In genomic region chr22:46368422-46368821, GRCh38 we compare ENCODE assay signal across 21 cellular contexts. TPM values are rescaled to one million over a fixed set of nuclear protein-coding genes. Genes with fewer than 3 reads are reported as not detected.
A peak's percentile ranks its signal among the peaks of the same experiment; 100 is the strongest.
DNase-seq lines count a peak whose midpoint lies in the region; ATAC-seq and TF ChIP-seq lines count a peak whose summit lies in the region.
"Had no signal": no experiment of that assay in that cellular context is flagged by ENCODE, and none has a peak within 500 bp of the region (broad histone marks: within the 10 kb centered on the region; RNA-seq: fewer than 3 reads in every experiment).

No MANE protein-coding gene starts in this region.

- no peaks in the 10 kb centered on the region for H3K9me3 ChIP-seq in CD4-positive, alpha-beta T cell (ENCODE audit: control insufficient read depth, low read length)
- H3K9me3 ChIP-seq in thyroid gland = no peaks in the 10 kb centered on the region
- H3K9me3 ChIP-seq: HAP-1, SJSA1 had no signal

- POLR2A ChIA-PET in CD4-positive, alpha-beta T cell (lab: Charles Lee) = no interaction called here

- no peaks in the 10 kb centered on the region for H3K36me3 Mint-ChIP-seq in CD4-positive, alpha-beta T cell (ENCODE audit: low read depth)
- H3K36me3 Mint-ChIP-seq in stimulated activated memory B cell treated with anti-CD40 and anti-IgM and Interleukin-4, amounts not matched to agents 10 μg/mL and 1 μg/mL and 100 μg/mL, for 72 hours = peaks cover 41% of the 10 kb centered on the region
- H3K36me3 Mint-ChIP-seq: CD8-positive, alpha-beta T cell had no signal

- H3K27ac ChIP-seq in CD4-positive, alpha-beta T cell (ENCODE audit: low read depth, low read length) = no peak overlapping the region
- H3K27ac ChIP-seq in thyroid gland = no peak overlapping the region
- H3K27ac ChIP-seq: GM23248, SJSA1 had no signal

- H3K4me3 Mint-ChIP-seq in CD4-positive, alpha-beta T cell = peak overlapping the region; percentile 15
- H3K4me3 Mint-ChIP-seq in stimulated activated memory B cell treated with anti-CD40 and anti-IgM and Interleukin-4, amounts not matched to agents 10 μg/mL and 1 μg/mL and 100 μg/mL, for 72 hours = no peak overlapping the region
- H3K4me3 Mint-ChIP-seq: CD8-positive, alpha-beta T cell; HFFc6 had no signal

- no peak overlapping the region for H3K27ac Mint-ChIP-seq in CD4-positive, alpha-beta T cell
- peak overlapping the region; percentile 25 for H3K27ac Mint-ChIP-seq in stimulated activated memory B cell treated with anti-CD40 and anti-IgM and Interleukin-4, amounts not matched to agents 10 μg/mL and 1 μg/mL and 100 μg/mL, for 72 hours
- H3K27ac Mint-ChIP-seq: CD8-positive, alpha-beta T cell; HFFc6 had no signal

- H3K27me3 Mint-ChIP-seq in CD4-positive, alpha-beta T cell = peaks cover 3% of the 10 kb centered on the region
- H3K27me3 Mint-ChIP-seq in stimulated activated memory B cell treated with anti-CD40 and anti-IgM and Interleukin-4, amounts not matched to agents 10 μg/mL and 1 μg/mL and 100 μg/mL, for 72 hours = no peaks in the 10 kb centered on the region

- WGBS in thyroid gland, 2 donors = 97% methylated on average over 9 to 12 of the region's 12 CpGs

- CTCF ChIA-PET in CD4-positive, alpha-beta T cell (lab: Charles Lee) = interaction anchor here (1.3 to 1.8 kb wide), 2 partner anchors 32 to 174 kb away, joined by 3 to 25 read pairs; no protein-coding TSS in a partner anchor

- no peak for ATAC-seq in CD4-positive, alpha-beta T cell (ENCODE audit: poor library complexity)
- ATAC-seq in left lobe of liver (no peak), HG02678 (IDR thresholded peaks at IDR 0.05; ENCODE audit: unreplicated experiment) (no peak)
- no peak for ATAC-seq in stimulated activated memory B cell treated with anti-CD40 and anti-IgM and Interleukin-4, amounts not matched to agents 10 μg/mL and 1 μg/mL and 100 μg/mL, for 72 hours
- ATAC-seq: Right ventricle myocardium inferior had no signal

- H3K4me1 Mint-ChIP-seq in CD4-positive, alpha-beta T cell (ENCODE audit: low read depth) = peaks cover 34% of the 10 kb centered on the region
- peaks cover 46% of the 10 kb centered on the region for H3K4me1 Mint-ChIP-seq in stimulated activated memory B cell treated with anti-CD40 and anti-IgM and Interleukin-4, amounts not matched to agents 10 μg/mL and 1 μg/mL and 100 μg/mL, for 72 hours

- intact Hi-C loops in CD4-positive, alpha-beta T cell (cut with DNase I, micrococcal nuclease) = no loop called here
- intact Hi-C loops in thyroid gland (cut with DNase I) = loop anchor here (5.0 kb wide), 1 partner anchor 174 kb away; no protein-coding TSS in a partner anchor

- DNase-seq in CD4-positive, alpha-beta T cell = no peak
- DNase-seq in H7 (peak; percentile 69), left lobe of liver (ENCODE audit: low spot score) (peak; percentile 44), thyroid gland (no peak), NCI-H2029 treated with DMSO at 0.1 percent for 48 hours (lab: John Stamatoyannopoulos, UW) (no peak)
- DNase-seq: CD8-positive, alpha-beta T cell; GM23248; HFFc6; KBM-7; MV-4-11; NCI-H1436 treated with DMSO at 0.1 percent for 48 hours; NCI-H187 treated with DMSO at 0.1 percent for 48 hours; NCI-H2107; NCI-H524 treated with DMSO at 0.1 percent for 48 hours; NK-92 treated with Interleukin-12 subunit alpha and Interleukin-12 subunit beta, amount 100 ng/mL, for 24 hours; PC-3 had no signal

- H3K36me3 ChIP-seq in H7 (replicated peaks; ENCODE audit: control insufficient read depth, insufficient read depth, low read length) (no peaks in the 10 kb centered on the region), thyroid gland (peaks cover 0 to 17% of the 10 kb centered on the region in 2 donors)
- H3K36me3 ChIP-seq: SJSA1 had no signal

- H3K27me3 ChIP-seq in CD4-positive, alpha-beta T cell (ENCODE audit: control insufficient read depth, insufficient read depth, low read length) = peaks cover 6% of the 10 kb centered on the region
- H3K27me3 ChIP-seq in H7 (ENCODE audit: control insufficient read depth, insufficient read depth, low read length) = no peaks in the 10 kb centered on the region
- no peaks in the 10 kb centered on the region for H3K27me3 ChIP-seq in thyroid gland
- H3K27me3 ChIP-seq: SJSA1 had no signal

- no peaks in the 10 kb centered on the region for H3K9me3 Mint-ChIP-seq in CD4-positive, alpha-beta T cell
- H3K9me3 Mint-ChIP-seq in stimulated activated memory B cell treated with anti-CD40 and anti-IgM and Interleukin-4, amounts not matched to agents 10 μg/mL and 1 μg/mL and 100 μg/mL, for 72 hours = no peaks in the 10 kb centered on the region
- H3K9me3 Mint-ChIP-seq: CD8-positive, alpha-beta T cell; HFFc6 had no signal

- TF ChIP-seq CTCF in CD4-positive, alpha-beta T cell (IDR thresholded peaks at IDR 0.05) = no peak
- TF ChIP-seq CTCF in thyroid gland (IDR thresholded peaks at IDR 0.05) = no peak

- TF ChIP-seq POLR2A in thyroid gland (IDR thresholded peaks at IDR 0.05) = no peak

- H3K4me1 ChIP-seq in thyroid gland = peaks cover 15 to 16% of the 10 kb centered on the region in 2 donors
- H3K4me1 ChIP-seq: HAP-1, SJSA1 had no signal

- no peak overlapping the region for H3K4me3 ChIP-seq in H7 (ENCODE audit: insufficient read depth, low read depth, low read length)
- no peak overlapping the region for H3K4me3 ChIP-seq in thyroid gland (replicated peaks in 1 of 3)
- H3K4me3 ChIP-seq: GM23248, HAP-1, SJSA1 had no signal

RNA-seq across cellular contexts. Expression of gene TRMU, which starts 32.9 kb away (rescaled TPM):
- 10 to 100 TPM; 65.2 to 65.4 TPM for total RNA-seq in CD4-positive, alpha-beta T cell
- total RNA-seq in H7 (2014; rRNA removed; shearing (Covaris generic)) = 72.9 and 76.2 TPM in 2 replicates
- total RNA-seq in left lobe of liver (23.6 TPM), thyroid gland (100 to 1,000 TPM in 1 of 4 donors, 10 to 100 TPM in 3; 30.7 to 113 (median 49.0) TPM)

Comparison
In these comparisons a context has a peak if more than half of its experiments do, and no peak if none do; other contexts are left out.
1. DNase-seq: peak in H7 (single experiment) and left lobe of liver (single experiment); none in CD4-positive, alpha-beta T cell (0 of 10), thyroid gland (0 of 2) and NCI-H2029 treated with DMSO at 0.1 percent for 48 hours (single experiment).